Comparison of ENCODE assay signal across 8 cellular contexts in genomic region chr18:8696749-8697211, GRCh38. TPM values are rescaled to one million over a fixed set of nuclear protein-coding genes. Genes with fewer than 3 reads are reported as not detected.
A peak's percentile ranks its signal among the peaks of the same experiment; 100 is the strongest.
DNase-seq lines count a peak whose midpoint lies in the region; ATAC-seq and TF ChIP-seq lines count a peak whose summit lies in the region.

No MANE protein-coding gene starts in this region.

- DNase-seq in NOMO-1 (lab: John Stamatoyannopoulos, UW; ENCODE audit: unreplicated experiment in 2 of 2) (peak; percentile 14 to 23), epidermal melanocyte (ENCODE audit: insufficient read length, low spot score) (peak; percentile 70), cerebellar nuclear complex (lab: John Stamatoyannopoulos, UW) (no peak)
- peak; percentile 72 for DNase-seq in activated CD8-positive, alpha-beta memory T cell treated with anti-CD3 and anti-CD28 coated beads, Interleukin-2, amount 10 ng/mL, durations not matched to agents 7 days and 5 days
- DNase-seq in naive thymus-derived CD8-positive, alpha-beta T cell: peak; percentile 53 to 82 (median 72)
- peak; percentile 82 for DNase-seq in stimulated activated naive CD8-positive, alpha-beta T cell treated with anti-CD3 and anti-CD28 coated beads, Interleukin-15, Interleukin-2, amounts not matched to agents 100 U/mL and 50 U/mL, for 24 hours

- H3K4me1 Mint-ChIP-seq in activated CD8-positive, alpha-beta memory T cell treated with anti-CD3 and anti-CD28 coated beads, Interleukin-2, amount 10 ng/mL, durations not matched to agents 7 days and 5 days: no peaks in the 10 kb centered on the region
- peaks cover 0 to 8% (median under 1%) of the 10 kb centered on the region in 4 donors for H3K4me1 Mint-ChIP-seq in naive thymus-derived CD8-positive, alpha-beta T cell

- CTCF ChIA-PET in activated CD8-positive, alpha-beta memory T cell treated with anti-CD3 and anti-CD28 coated beads, Interleukin-2, amount 10 ng/mL, durations not matched to agents 7 days and 5 days (lab: Charles Lee): interaction anchor here (0.6 to 4.4 kb wide), 24 partner anchors 8 to 1741 kb away, joined by 3 to 39 read pairs (median 3); no protein-coding TSS in a partner anchor

- POLR2A ChIA-PET in naive thymus-derived CD8-positive, alpha-beta T cell (lab: Charles Lee): interaction anchor here (0.6 to 0.7 kb wide), 2 partner anchors 40 to 486 kb away, joined by 3 read pairs; no protein-coding TSS in a partner anchor

- H3K9me3 Mint-ChIP-seq in activated CD8-positive, alpha-beta memory T cell treated with anti-CD3 and anti-CD28 coated beads, Interleukin-2, amount 10 ng/mL, durations not matched to agents 7 days and 5 days (ENCODE audit: low read depth): no peaks in the 10 kb centered on the region
- no peaks in the 10 kb centered on the region for H3K9me3 Mint-ChIP-seq in naive thymus-derived CD8-positive, alpha-beta T cell

- H3K27ac Mint-ChIP-seq in activated CD8-positive, alpha-beta memory T cell treated with anti-CD3 and anti-CD28 coated beads, Interleukin-2, amount 10 ng/mL, durations not matched to agents 7 days and 5 days: no peak overlapping the region
- H3K27ac Mint-ChIP-seq in naive thymus-derived CD8-positive, alpha-beta T cell: peak overlapping the region in 1 of 10 donors; percentile 84

- ATAC-seq in HG03159 (IDR thresholded peaks at IDR 0.05; ENCODE audit: unreplicated experiment): peak; percentile 61
- ATAC-seq in activated CD8-positive, alpha-beta memory T cell treated with anti-CD3 and anti-CD28 coated beads, Interleukin-2, amount 10 ng/mL, durations not matched to agents 7 days and 5 days: peak; percentile 78
- peak; percentile 86 to 93 for ATAC-seq in naive thymus-derived CD8-positive, alpha-beta T cell
- peak; percentile 72 for ATAC-seq in stimulated activated naive CD8-positive, alpha-beta T cell treated with anti-CD3 and anti-CD28 coated beads, Interleukin-15, Interleukin-2, amounts not matched to agents 100 U/mL and 50 U/mL, for 24 hours

- no peaks in the 10 kb centered on the region for H3K36me3 Mint-ChIP-seq in activated CD8-positive, alpha-beta memory T cell treated with anti-CD3 and anti-CD28 coated beads, Interleukin-2, amount 10 ng/mL, durations not matched to agents 7 days and 5 days
- no peaks in the 10 kb centered on the region for H3K36me3 Mint-ChIP-seq in naive thymus-derived CD8-positive, alpha-beta T cell

- H3K27me3 Mint-ChIP-seq in activated CD8-positive, alpha-beta memory T cell treated with anti-CD3 and anti-CD28 coated beads, Interleukin-2, amount 10 ng/mL, durations not matched to agents 7 days and 5 days: peaks cover 20% of the 10 kb centered on the region
- H3K27me3 Mint-ChIP-seq in naive thymus-derived CD8-positive, alpha-beta T cell: peaks cover 10 to 30% (median 13%) of the 10 kb centered on the region in 5 donors

- H3K4me3 Mint-ChIP-seq in activated CD8-positive, alpha-beta memory T cell treated with anti-CD3 and anti-CD28 coated beads, Interleukin-2, amount 10 ng/mL, durations not matched to agents 7 days and 5 days: no peak overlapping the region
- H3K4me3 Mint-ChIP-seq in naive thymus-derived CD8-positive, alpha-beta T cell: no peak overlapping the region

- peak; percentile 81 for TF ChIP-seq CTCF in GM12872 (IDR thresholded peaks at IDR 0.05; ENCODE audit: insufficient read depth, low read depth, low read length)

RNA-seq across cellular contexts. Expression of gene MTCL1, which starts 8.6 kb away (rescaled TPM):
- under 1 TPM; 0.41 to 0.59 TPM for total RNA-seq in activated CD8-positive, alpha-beta memory T cell treated with anti-CD3 and anti-CD28 coated beads, Interleukin-2, amount 10 ng/mL, durations not matched to agents 7 days and 5 days
- under 1 TPM; 0.13 to 0.41 TPM for total RNA-seq in naive thymus-derived CD8-positive, alpha-beta T cell
- not detected for polyA plus RNA-seq in naive thymus-derived CD8-positive, alpha-beta T cell

Comparison
In these comparisons a context has a peak if more than half of its experiments do, and no peak if none do; other contexts are left out.
1. DNase-seq: peak in NOMO-1 (2 of 2), activated CD8-positive, alpha-beta memory T cell treated with anti-CD3 and anti-CD28 coated beads, Interleukin-2, amount 10 ng/mL, durations not matched to agents 7 days and 5 days (single experiment), epidermal melanocyte (single experiment), naive thymus-derived CD8-positive, alpha-beta T cell (10 of 10) and stimulated activated naive CD8-positive, alpha-beta T cell treated with anti-CD3 and anti-CD28 coated beads, Interleukin-15, Interleukin-2, amounts not matched to agents 100 U/mL and 50 U/mL, for 24 hours (single experiment); none in cerebellar nuclear complex (0 of 2).
2. Peak in every context shown above with its lines, with median percentiles within 50 percentile points of each other: ATAC-seq.